Comparison of ENCODE assay signal across 8 cellular contexts in genomic region chr16:27269300-27270150, GRCh38. TPM values are rescaled to one million over a fixed set of nuclear protein-coding genes. Genes with fewer than 3 reads are reported as not detected.
DNase-seq lines count a peak whose midpoint lies in the region; ATAC-seq, FAIRE-seq and TF ChIP-seq lines count a peak whose summit lies in the region.

No MANE protein-coding gene starts in this region.

- H3K9me3 ChIP-seq in AG04450 (ENCODE audit: control insufficient read depth, insufficient read depth, low read length) (peaks cover 3% of the 10 kb centered on the region; the same call in 1 of the 2 replicates), small intestine (ENCODE audit: control insufficient read depth, low read depth) (no peaks in the 10 kb centered on the region)

- POLR2A ChIA-PET in AG04450 (lab: Yijun Ruan, JAX), result no interaction called here

- peaks cover 4 to 5% of the 10 kb centered on the region in 2 donors for H3K4me1 ChIP-seq in small intestine (ENCODE audit: control insufficient read depth in 2 of 2, insufficient read depth in 1 of 2, low read depth in 1 of 2, low read length in 1 of 2)

- H3K27me3 ChIP-seq in AG04450 (ENCODE audit: control insufficient read depth, insufficient read depth, low read length), result no peaks in the 10 kb centered on the region
- no peaks in the 10 kb centered on the region for H3K27me3 ChIP-seq in bronchial epithelial cell (ENCODE audit: control insufficient read depth, insufficient read depth, low read length)
- no peaks in the 10 kb centered on the region for H3K27me3 ChIP-seq in small intestine (ENCODE audit: control insufficient read depth in 2 of 2, insufficient read depth in 2 of 2, low read length in 2 of 2)

- FAIRE-seq in bronchial epithelial cell (lab: Jason Lieb, UNC), result no peak
- no peak for FAIRE-seq in small intestine (lab: Jason Lieb, UNC)

- peak overlapping the region; percentile 97 for H3K4me3 Mint-ChIP-seq in natural killer cell

- H3K27me3 Mint-ChIP-seq in natural killer cell (ENCODE audit: low read depth in 2 of 2), result no peaks in the 10 kb centered on the region

- H3K4me1 Mint-ChIP-seq in natural killer cell, result peaks cover 30 to 42% of the 10 kb centered on the region in 2 donors

- peak overlapping the region; percentile 96 to 99 for H3K27ac Mint-ChIP-seq in natural killer cell

- no peak for ATAC-seq in natural killer cell

- 59 to 76% (median 66%) methylated on average over 9 of the region's 9 CpGs for WGBS in small intestine, 3 donors

- no peaks in the 10 kb centered on the region for H3K9me3 Mint-ChIP-seq in natural killer cell

- CTCF ChIA-PET in AG04450 (lab: Charles Lee), result interaction anchor here (0.8 kb wide), 1 partner anchor 35 kb away, joined by 3 read pairs; no protein-coding TSS in a partner anchor

- TF ChIP-seq CTCF in AG04450 (IDR thresholded peaks at IDR 0.05; ENCODE audit: low read depth, low read length), result no peak
- TF ChIP-seq CTCF in bronchial epithelial cell (IDR thresholded peaks at IDR 0.05; ENCODE audit: insufficient read depth, low read length, severe bottlenecking), result no peak
- no peak for TF ChIP-seq CTCF in natural killer cell (IDR thresholded peaks at IDR 0.05)

- H3K36me3 ChIP-seq in bronchial epithelial cell (ENCODE audit: control insufficient read depth, insufficient read depth, low read length) (no peaks in the 10 kb centered on the region), small intestine (ENCODE audit: control insufficient read depth in 2 of 2, insufficient read depth in 2 of 2, low read length in 2 of 2) (no peaks in the 10 kb centered on the region)

- H3K27ac ChIP-seq in AG04450 (ENCODE audit: low read depth, low read length) (no peak overlapping the region), small intestine (ENCODE audit: low read depth in 1 of 2, low read length in 1 of 2) (no peak overlapping the region)

- no peaks in the 10 kb centered on the region for H3K36me3 Mint-ChIP-seq in natural killer cell

- intact Hi-C loops in natural killer cell (cut with micrococcal nuclease), result no loop called here

- no peak for DNase-seq in AG04450 (ENCODE audit: low read depth, low spot score)
- DNase-seq in Jurkat, Clone E6-1 (ENCODE audit: low read depth, low spot score), result no peak
- DNase-seq in bronchial epithelial cell (ENCODE audit: low read depth), result no peak
- DNase-seq in natural killer cell, result no peak
- DNase-seq in glomerular visceral epithelial cell (ENCODE audit: extremely low spot score), result no peak
- DNase-seq in cortex of kidney (lab: John Stamatoyannopoulos, UW), result no peak
- DNase-seq in small intestine, result no peak
- DNase-seq in NCI-H2107 treated with DMSO at 0.1 percent for 48 hours (lab: John Stamatoyannopoulos, UW; ENCODE audit: unreplicated experiment), result no peak

- H3K4me3 ChIP-seq in AG04450 (ENCODE audit: low read depth, low read length) (peak overlapping the region; percentile 86; the same call in 1 of the 2 replicates), bronchial epithelial cell (ENCODE audit: low read depth, low read length) (peak overlapping the region; percentile 91), small intestine (ENCODE audit: low read depth in 1 of 2, low read length in 2 of 2) (peak overlapping the region in 1 of 2 donors; percentile 75)
- peak overlapping the region; percentile 92 for H3K4me3 ChIP-seq in Jurkat, Clone E6-1 (ENCODE audit: low read length)

RNA-seq across cellular contexts. Expression of gene NSMCE1, which starts 1.0 kb away (rescaled TPM):
- polyA plus RNA-seq in AG04450 (2011; rRNA removed), result 35.4 and 37.2 TPM in 2 replicates
- 37.2 and 44.0 TPM in 2 replicates for polyA minus RNA-seq in AG04450 (2011; rRNA and poly(A)+ RNA removed)
- polyA plus RNA-seq in Jurkat, Clone E6-1 (2012; ENCODE audit: insufficient read depth, insufficient read length), result 152 TPM
- total RNA-seq in bronchial epithelial cell, result 107 and 111 TPM in 2 replicates
- total RNA-seq in natural killer cell, result 10 to 100 TPM; 29.4 to 42.7 (median 37.7) TPM
- polyA plus RNA-seq in small intestine, result 10 to 100 TPM; 37.8 to 66.1 (median 42.7) TPM

RNA-seq across cellular contexts. Expression of gene IL4R, which starts 44.2 kb away (rescaled TPM):
- polyA plus RNA-seq in AG04450 (2011; rRNA removed), result 31.1 and 44.1 TPM in 2 replicates
- polyA minus RNA-seq in AG04450 (2011; rRNA and poly(A)+ RNA removed), result 47.0 and 68.2 TPM in 2 replicates
- polyA plus RNA-seq in Jurkat, Clone E6-1 (2012; ENCODE audit: insufficient read depth, insufficient read length), result 16.3 TPM
- 25.8 and 32.9 TPM in 2 replicates for total RNA-seq in bronchial epithelial cell
- 10 to 100 TPM; 70.2 to 87.2 (median 86.0) TPM for total RNA-seq in natural killer cell
- 10 to 100 TPM; 28.1 to 32.7 (median 28.6) TPM for polyA plus RNA-seq in small intestine
